In the genomic region with DNA sequence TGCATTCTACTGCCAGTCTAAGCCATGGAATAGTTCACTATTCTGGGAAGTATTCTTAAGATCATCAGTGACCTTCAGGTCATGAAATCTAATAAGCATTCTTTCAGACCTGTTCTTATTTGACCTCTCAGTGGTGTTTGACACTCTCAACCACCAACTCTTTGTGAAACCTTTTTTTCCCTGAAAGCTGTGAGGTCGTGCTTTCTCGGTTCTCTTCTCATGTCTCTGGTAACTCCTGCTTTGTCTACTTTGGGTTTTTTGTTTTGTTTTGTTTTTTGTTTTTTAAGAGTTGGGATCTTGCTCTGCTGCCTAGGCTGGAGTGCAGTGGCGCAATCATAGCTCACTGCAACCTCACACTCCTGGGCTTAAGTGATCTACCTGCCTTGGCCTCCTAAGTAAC, we compare ENCODE assay signal across 11 cellular contexts. TPM values are rescaled to one million over a fixed set of nuclear protein-coding genes. Genes with fewer than 3 reads are reported as not detected.
DNase-seq lines count a peak whose midpoint lies in the region; ATAC-seq and TF ChIP-seq lines count a peak whose summit lies in the region.
"Had no signal": no experiment of that assay in that cellular context is flagged by ENCODE, and none has a peak within 500 bp of the region (broad histone marks: within the 10 kb centered on the region; RNA-seq: fewer than 3 reads in every experiment).

No MANE protein-coding gene starts in this region.

- WGBS in ovary, 3 donors = 95 to 98% (median 96%) methylated on average over 3 of the region's 3 CpGs
- WGBS in lower leg skin, 2 donors = 92 to 94% methylated on average over 3 of the region's 3 CpGs

- H3K4me3 ChIP-seq in ovary (no peak overlapping the region), lower leg skin (ENCODE audit: low read depth, poor library complexity, severe bottlenecking) (no peak overlapping the region)

- H3K9me3 Mint-ChIP-seq in activated naive CD4-positive, alpha-beta T cell treated with anti-CD3 and anti-CD28 coated beads for 36 hours = no peaks in the 10 kb centered on the region
- no peaks in the 10 kb centered on the region for H3K9me3 Mint-ChIP-seq in stimulated activated naive CD8-positive, alpha-beta T cell treated with anti-CD3 and anti-CD28 coated beads, Interleukin-15, amount 100 ng/mL, for 72 hours
- H3K9me3 Mint-ChIP-seq: T-helper 2 cell treated with Interferon-gamma antibody and Interleukin-4, amounts not matched to agents 5 μg/mL and 100 μg/mL, for 36 hours; type B pancreatic cell had no signal

- H3K36me3 ChIP-seq in ovary = no peaks in the 10 kb centered on the region

- no peak overlapping the region for H3K27ac ChIP-seq in ovary

- no peak overlapping the region for H3K4me3 Mint-ChIP-seq in activated naive CD4-positive, alpha-beta T cell treated with anti-CD3 and anti-CD28 coated beads for 36 hours
- H3K4me3 Mint-ChIP-seq in stimulated activated naive CD8-positive, alpha-beta T cell treated with anti-CD3 and anti-CD28 coated beads, Interleukin-15, amount 100 ng/mL, for 72 hours = peak overlapping the region; percentile 53 to 58
- H3K4me3 Mint-ChIP-seq: T-helper 2 cell treated with Interferon-gamma antibody and Interleukin-4, amounts not matched to agents 5 μg/mL and 100 μg/mL, for 36 hours; type B pancreatic cell had no signal

- peak; percentile 86 for ATAC-seq in HG02588 (IDR thresholded peaks at IDR 0.05; ENCODE audit: unreplicated experiment)
- peak; percentile 86 for ATAC-seq in HG03460 (IDR thresholded peaks at IDR 0.05; ENCODE audit: unreplicated experiment)
- ATAC-seq in stimulated activated naive CD8-positive, alpha-beta T cell treated with anti-CD3 and anti-CD28 coated beads, Interleukin-15, amount 100 ng/mL, for 72 hours = peak; percentile 87

- H3K9me3 ChIP-seq in ovary = no peaks in the 10 kb centered on the region

- H3K4me1 Mint-ChIP-seq in activated naive CD4-positive, alpha-beta T cell treated with anti-CD3 and anti-CD28 coated beads for 36 hours (ENCODE audit: low read depth) = peaks cover 59% of the 10 kb centered on the region
- H3K4me1 Mint-ChIP-seq in stimulated activated naive CD8-positive, alpha-beta T cell treated with anti-CD3 and anti-CD28 coated beads, Interleukin-15, amount 100 ng/mL, for 72 hours = peaks cover 37% of the 10 kb centered on the region

- no peak overlapping the region for H3K27ac Mint-ChIP-seq in activated naive CD4-positive, alpha-beta T cell treated with anti-CD3 and anti-CD28 coated beads for 36 hours
- no peak overlapping the region for H3K27ac Mint-ChIP-seq in stimulated activated naive CD8-positive, alpha-beta T cell treated with anti-CD3 and anti-CD28 coated beads, Interleukin-15, amount 100 ng/mL, for 72 hours
- H3K27ac Mint-ChIP-seq: T-helper 2 cell treated with Interferon-gamma antibody and Interleukin-4, amounts not matched to agents 5 μg/mL and 100 μg/mL, for 36 hours; type B pancreatic cell had no signal

- CTCF ChIA-PET in activated naive CD4-positive, alpha-beta T cell treated with anti-CD3 and anti-CD28 coated beads for 36 hours (lab: Charles Lee) = interaction anchor here (0.7 to 1.4 kb wide), 2 partner anchors 258 to 1718 kb away, joined by 3 to 4 read pairs; no protein-coding TSS in a partner anchor

- intact Hi-C loops in activated naive CD4-positive, alpha-beta T cell treated with anti-CD3 and anti-CD28 coated beads for 36 hours (cut with micrococcal nuclease) = no loop called here
- intact Hi-C loops in ovary (cut with DNase I) = loop anchor here in 1 of 4 donors (10.0 kb wide), 1 partner anchor 168 kb away; no protein-coding TSS in a partner anchor
- intact Hi-C loops in lower leg skin (cut with DNase I; ENCODE audit: low total_unique reads) = no loop called here

- H3K27me3 Mint-ChIP-seq in activated naive CD4-positive, alpha-beta T cell treated with anti-CD3 and anti-CD28 coated beads for 36 hours (ENCODE audit: low read depth) = no peaks in the 10 kb centered on the region
- no peaks in the 10 kb centered on the region for H3K27me3 Mint-ChIP-seq in stimulated activated naive CD8-positive, alpha-beta T cell treated with anti-CD3 and anti-CD28 coated beads, Interleukin-15, amount 100 ng/mL, for 72 hours
- H3K27me3 Mint-ChIP-seq: type B pancreatic cell had no signal

- no peaks in the 10 kb centered on the region for H3K27me3 ChIP-seq in ovary

- no peak for TF ChIP-seq CTCF in ovary (IDR thresholded peaks at IDR 0.05)
- no peak for TF ChIP-seq CTCF in lower leg skin (IDR thresholded peaks at IDR 0.05)

- peaks cover 2% of the 10 kb centered on the region for H3K36me3 Mint-ChIP-seq in activated naive CD4-positive, alpha-beta T cell treated with anti-CD3 and anti-CD28 coated beads for 36 hours (ENCODE audit: low read depth)
- H3K36me3 Mint-ChIP-seq: type B pancreatic cell had no signal

- no peak for TF ChIP-seq EP300 in ovary (IDR thresholded peaks at IDR 0.05)

- peaks cover 4% of the 10 kb centered on the region for H3K4me1 ChIP-seq in ovary (ENCODE audit: insufficient read depth)

- TF ChIP-seq POLR2A in ovary (IDR thresholded peaks at IDR 0.05) (no peak), lower leg skin (IDR thresholded peaks at IDR 0.05) (no peak)

- DNase-seq in activated naive CD4-positive, alpha-beta T cell treated with anti-CD3 and anti-CD28 coated beads for 36 hours = peak; percentile 12
- no peak for DNase-seq in activated naive CD4-positive, alpha-beta T cell treated with anti-CD3 and anti-CD28 coated beads, Interleukin-2, amount 50 U/mL, for 16 hours
- peak in 1 of 2 donors; percentile 24 for DNase-seq in stimulated activated naive CD8-positive, alpha-beta T cell treated with anti-CD3 and anti-CD28 coated beads, Interleukin-15, amount 100 ng/mL, for 72 hours
- DNase-seq in NCI-H226 = no peak
- no peak for DNase-seq in ovary
- DNase-seq in lower leg skin (ENCODE audit: low spot score in 2 of 2) = no peak
- DNase-seq: NK-92 treated with Interleukin-12 subunit alpha and Interleukin-12 subunit beta, amount 100 ng/mL, for 24 hours had no signal

RNA-seq across cellular contexts. Expression of gene POU2F1, which starts 56.3 kb away (rescaled TPM):
- 10 to 100 TPM; 17.6 to 19.4 TPM for total RNA-seq in activated naive CD4-positive, alpha-beta T cell treated with anti-CD3 and anti-CD28 coated beads for 36 hours
- 10 to 100 TPM; 11.4 to 24.6 (median 20.4) TPM for total RNA-seq in ovary
- 1 to 10 TPM; 3.9 to 6.1 TPM for polyA plus RNA-seq in ovary
- total RNA-seq in lower leg skin = 10 to 100 TPM in 1 of 4 donors, 1 to 10 TPM in 3; 8.7 to 34.0 (median 9.6) TPM
